In genomic region chr14:36513451-36514277, GRCh38 we compare ENCODE assay signal across 1 cellular context.
A peak's percentile ranks its signal among the peaks of the same experiment; 100 is the strongest.
TF ChIP-seq lines count a peak whose summit lies in the region.

No MANE protein-coding gene starts in this region.

TF ChIP-seq in HepG2, 621 proteins besides CTCF, POLR2A, EP300 and RAD21:
- TF ChIP-seq HIVEP1 (CRISPR knock-in tag; IDR thresholded peaks at IDR 0.05) = 0 out of 2 replicates have a peak, but pooled peaks have one; percentile 20
- TF ChIP-seq MTF2 (CRISPR knock-in tag; IDR thresholded peaks at IDR 0.05; ENCODE audit: borderline replicate concordance) = 0 out of 2 replicates have a peak, but pooled peaks have one; percentile 71
- TF ChIP-seq ONECUT2 (CRISPR knock-in tag; IDR thresholded peaks at IDR 0.05) = no peak
